26 cellular contexts compared by ENCODE assay signal in genomic region chr16:47644661-47645060, GRCh38.
DNase-seq lines count a peak whose midpoint lies in the region; ATAC-seq and TF ChIP-seq lines count a peak whose summit lies in the region.
"Had no signal": no experiment of that assay in that cellular context is flagged by ENCODE, and none has a peak within 500 bp of the region (broad histone marks: within the 10 kb centered on the region; RNA-seq: fewer than 3 reads in every experiment).

No MANE protein-coding gene starts in this region.

- TF ChIP-seq POLR2A in breast epithelium (IDR thresholded peaks at IDR 0.05) = no peak

- no peak overlapping the region for H3K27ac ChIP-seq in breast epithelium
- H3K27ac ChIP-seq: BLaER1, esophagus squamous epithelium, upper lobe of left lung, WERI-Rb-1 had no signal

- TF ChIP-seq CTCF in MCF 10A (IDR thresholded peaks at IDR 0.05; ENCODE audit: unreplicated experiment) (no peak), breast epithelium (IDR thresholded peaks at IDR 0.05) (no peak)

- H3K4me3 Mint-ChIP-seq in MCF 10A (ENCODE audit: unreplicated experiment) = no peak overlapping the region
- H3K4me3 Mint-ChIP-seq in natural killer cell treated with Interleukin-12 subunit alpha and Interleukin-12 subunit beta and Interleukin-15 and Interleukin-18, amount 100 ng/mL, for 72 hours = no peak overlapping the region
- H3K4me3 Mint-ChIP-seq: activated naive CD4-positive, alpha-beta T cell treated with anti-CD3 and anti-CD28 coated beads, Interleukin-2, amount 50 U/mL, for 24 hours; activated T-helper 1 cell treated with anti-CD3 and anti-CD28 coated beads, Interleukin-12 subunit alpha, Interleukin-12 subunit beta, Interleukin-2, Interleukin-4 antibody, amounts not matched to agents 30 ng/mL and 10 ng/mL and 1 ng/mL, durations not matched to agents 14 hours and 24 hours and 36 hours; effector memory CD8-positive, alpha-beta T cell; naive thymus-derived CD8-positive, alpha-beta T cell; T-helper 2 cell treated with Interferon-gamma antibody and Interleukin-4, amounts not matched to agents 5 μg/mL and 100 μg/mL, for 36 hours had no signal

- peaks cover 38% of the 10 kb centered on the region for H3K36me3 Mint-ChIP-seq in MCF 10A (ENCODE audit: insufficient read depth, unreplicated experiment)
- H3K36me3 Mint-ChIP-seq in natural killer cell treated with Interleukin-12 subunit alpha and Interleukin-12 subunit beta and Interleukin-15 and Interleukin-18, amount 100 ng/mL, for 72 hours = peaks cover 5% of the 10 kb centered on the region

- H3K9me3 Mint-ChIP-seq in MCF 10A (ENCODE audit: unreplicated experiment) = no peaks in the 10 kb centered on the region
- no peaks in the 10 kb centered on the region for H3K9me3 Mint-ChIP-seq in natural killer cell treated with Interleukin-12 subunit alpha and Interleukin-12 subunit beta and Interleukin-15 and Interleukin-18, amount 100 ng/mL, for 72 hours
- H3K9me3 Mint-ChIP-seq: activated naive CD4-positive, alpha-beta T cell treated with anti-CD3 and anti-CD28 coated beads, Interleukin-2, amount 50 U/mL, for 24 hours; effector memory CD8-positive, alpha-beta T cell; T-helper 2 cell treated with Interferon-gamma antibody and Interleukin-4, amounts not matched to agents 5 μg/mL and 100 μg/mL, for 36 hours had no signal

- H3K36me3 ChIP-seq in breast epithelium = no peaks in the 10 kb centered on the region
- H3K36me3 ChIP-seq: WERI-Rb-1 had no signal

- no peaks in the 10 kb centered on the region for H3K4me1 ChIP-seq in breast epithelium
- H3K4me1 ChIP-seq: Caco-2 had no signal

- intact Hi-C loops in MCF 10A (cut with micrococcal nuclease) = no loop called here
- intact Hi-C loops in breast epithelium (cut with DNase I; ENCODE audit: low total_unique reads) = no loop called here

- DNase-seq in MCF 10A (ENCODE audit: unreplicated experiment) (peak; percentile 63), breast epithelium (ENCODE audit: low spot score in 2 of 2) (no peak), NCI-H226 (peak; percentile 13), dermis microvascular lymphatic vessel endothelial cell (ENCODE audit: low read depth in 2 of 2) (peak; percentile 50 to 65), ureter (ENCODE audit: low spot score) (no peak), DMS79 treated with DMSO at 0.1 percent for 48 hours (lab: John Stamatoyannopoulos, UW) (no peak), NCI-H510A treated with DMSO at 0.1 percent for 48 hours (lab: John Stamatoyannopoulos, UW) (no peak)
- no peak for DNase-seq in natural killer cell treated with Interleukin-12 subunit alpha and Interleukin-12 subunit beta and Interleukin-15 and Interleukin-18, amount 100 ng/mL, for 72 hours (ENCODE audit: low spot score)
- DNase-seq: 8988T; activated CD4-positive, alpha-beta T cell treated with anti-CD3 and anti-CD28 coated beads, Interleukin-2, amount 50 U/mL, for 1 hour; Caco-2; effector memory CD8-positive, alpha-beta T cell; esophagus squamous epithelium; naive thymus-derived CD8-positive, alpha-beta T cell; NCI-H187; NCI-H345; RPMI8226; stimulated activated CD4-positive, alpha-beta T cell treated with anti-CD3 and anti-CD28 coated beads, Interleukin-15, amount 100 ng/mL, for 24 hours; upper lobe of left lung; WERI-Rb-1 had no signal

- no peaks in the 10 kb centered on the region for H3K9me3 ChIP-seq in breast epithelium
- H3K9me3 ChIP-seq: BLaER1, Caco-2, esophagus squamous epithelium, upper lobe of left lung had no signal

- no peak overlapping the region for H3K4me3 ChIP-seq in breast epithelium
- H3K4me3 ChIP-seq: BLaER1, esophagus squamous epithelium, upper lobe of left lung had no signal

- POLR2A ChIA-PET in MCF 10A (lab: Yijun Ruan, JAX) = interaction anchor here (0.6 kb wide), 1 partner anchor 241 kb away, joined by 3 read pairs; no protein-coding TSS in a partner anchor

- no TSS peak for BruUV-seq in MCF 10A (replicated peaks; lab: Mats Ljungman, UMichigan)

- CTCF ChIA-PET in MCF 10A (lab: Yijun Ruan, JAX) = no interaction called here

- no peaks in the 10 kb centered on the region for H3K27me3 Mint-ChIP-seq in MCF 10A (ENCODE audit: insufficient read depth, unreplicated experiment)
- no peaks in the 10 kb centered on the region for H3K27me3 Mint-ChIP-seq in natural killer cell treated with Interleukin-12 subunit alpha and Interleukin-12 subunit beta and Interleukin-15 and Interleukin-18, amount 100 ng/mL, for 72 hours
- H3K27me3 Mint-ChIP-seq: activated naive CD4-positive, alpha-beta T cell treated with anti-CD3 and anti-CD28 coated beads, Interleukin-2, amount 50 U/mL, for 24 hours; effector memory CD8-positive, alpha-beta T cell; naive thymus-derived CD8-positive, alpha-beta T cell had no signal

- no peaks in the 10 kb centered on the region for H3K27me3 ChIP-seq in breast epithelium
- H3K27me3 ChIP-seq: BLaER1, esophagus squamous epithelium, upper lobe of left lung had no signal

- no peak for ATAC-seq in natural killer cell treated with Interleukin-12 subunit alpha and Interleukin-12 subunit beta and Interleukin-15 and Interleukin-18, amount 100 ng/mL, for 72 hours
- ATAC-seq: effector memory CD8-positive, alpha-beta T cell; HCT116; naive thymus-derived CD8-positive, alpha-beta T cell; sciatic nerve had no signal

- no peak overlapping the region for H3K27ac Mint-ChIP-seq in MCF 10A (ENCODE audit: low read depth, unreplicated experiment)
- peak overlapping the region; percentile 95 to 98 for H3K27ac Mint-ChIP-seq in natural killer cell treated with Interleukin-12 subunit alpha and Interleukin-12 subunit beta and Interleukin-15 and Interleukin-18, amount 100 ng/mL, for 72 hours
- H3K27ac Mint-ChIP-seq: activated naive CD4-positive, alpha-beta T cell treated with anti-CD3 and anti-CD28 coated beads, Interleukin-2, amount 50 U/mL, for 24 hours; activated T-helper 1 cell treated with anti-CD3 and anti-CD28 coated beads, Interleukin-12 subunit alpha, Interleukin-12 subunit beta, Interleukin-2, Interleukin-4 antibody, amounts not matched to agents 30 ng/mL and 10 ng/mL and 1 ng/mL, durations not matched to agents 14 hours and 24 hours and 36 hours; naive thymus-derived CD8-positive, alpha-beta T cell; T-helper 2 cell treated with Interferon-gamma antibody and Interleukin-4, amounts not matched to agents 5 μg/mL and 100 μg/mL, for 36 hours had no signal

- peaks cover 11% of the 10 kb centered on the region for H3K4me1 Mint-ChIP-seq in MCF 10A (ENCODE audit: insufficient read depth, unreplicated experiment)
- H3K4me1 Mint-ChIP-seq in natural killer cell treated with Interleukin-12 subunit alpha and Interleukin-12 subunit beta and Interleukin-15 and Interleukin-18, amount 100 ng/mL, for 72 hours (ENCODE audit: low read depth in 2 of 2) = peaks cover 13 to 25% of the 10 kb centered on the region in 2 donors

Comparison
In these comparisons a context has a peak if more than half of its experiments do, and no peak if none do; other contexts are left out.
1. DNase-seq: peak in MCF 10A (single experiment), NCI-H226 (single experiment) and dermis microvascular lymphatic vessel endothelial cell (2 of 2); none in breast epithelium (0 of 2), natural killer cell treated with Interleukin-12 subunit alpha and Interleukin-12 subunit beta and Interleukin-15 and Interleukin-18, amount 100 ng/mL, for 72 hours (single experiment), ureter (single experiment), DMS79 treated with DMSO at 0.1 percent for 48 hours (single experiment) and NCI-H510A treated with DMSO at 0.1 percent for 48 hours (single experiment).